ENCODE assay signal across 1 cellular context in the genomic region with DNA sequence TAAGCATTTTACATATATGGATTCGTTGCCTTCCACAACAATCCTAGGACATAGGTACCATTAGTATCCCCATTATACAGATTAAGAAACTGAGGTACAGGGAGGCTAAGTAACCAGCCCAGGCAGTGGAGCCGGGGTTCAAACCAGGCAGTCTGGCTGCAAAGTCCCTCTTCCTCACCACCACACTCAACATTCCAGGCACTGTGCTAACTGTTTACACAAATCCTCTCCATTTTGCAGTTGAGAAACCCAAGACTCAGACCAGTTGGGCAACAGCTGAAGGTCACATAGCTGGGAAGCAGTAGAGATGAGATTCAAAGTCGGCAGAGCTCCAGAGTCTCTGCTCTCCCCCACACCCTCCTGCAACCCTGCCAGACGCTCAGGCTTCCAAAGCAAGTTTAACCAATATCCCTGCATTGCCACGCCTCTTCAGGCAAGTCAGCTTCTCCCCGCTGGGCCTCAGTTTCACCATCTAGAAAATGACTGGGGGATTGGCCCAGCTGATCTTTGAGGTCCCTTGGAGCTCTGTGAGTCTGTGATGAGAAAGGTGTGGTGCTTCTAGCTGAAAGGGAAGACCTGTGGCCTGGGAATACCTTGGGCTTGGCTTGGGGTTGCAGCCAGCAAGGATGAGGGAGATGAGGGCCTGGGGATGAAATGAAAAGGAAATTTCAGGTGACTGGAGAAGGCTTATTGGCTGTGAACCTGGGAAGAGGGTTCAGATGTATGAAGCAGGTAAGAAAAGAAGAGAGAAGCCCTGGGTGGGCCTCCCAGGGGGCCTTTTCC.
TF ChIP-seq lines count a peak whose summit lies in the region.

No MANE protein-coding gene starts in this region.

TF ChIP-seq in HepG2, 621 proteins besides CTCF, POLR2A, EP300 and RAD21 (continued from another document and continues in another):
- TF ChIP-seq ZNF414 (CRISPR knock-in tag; IDR thresholded peaks at IDR 0.05), result no peak; the same call in 1 of the 2 replicates
- no peak for TF ChIP-seq ZNF770 (CRISPR knock-in tag; IDR thresholded peaks at IDR 0.05)
- TF ChIP-seq NCOA1 (CRISPR knock-in tag; IDR thresholded peaks at IDR 0.05), result no peak
- 0 out of 2 replicates have a peak, but pooled peaks have one; percentile 91 for TF ChIP-seq WIZ (CRISPR knock-in tag; IDR thresholded peaks at IDR 0.05)
- TF ChIP-seq NCOA2 (CRISPR knock-in tag; IDR thresholded peaks at IDR 0.05), result peak; percentile 97
- no peak for TF ChIP-seq ZNF296 (CRISPR knock-in tag; conservative IDR thresholded peaks at IDR 0.05)
- no peak for TF ChIP-seq IRF1 (CRISPR knock-in tag; IDR thresholded peaks at IDR 0.05; ENCODE audit: low read depth)
- TF ChIP-seq ZNF615 (CRISPR knock-in tag; IDR thresholded peaks at IDR 0.05; ENCODE audit: borderline replicate concordance), result peak; percentile 70; the same call in 1 of the 2 replicates
- TF ChIP-seq KLF16 (CRISPR knock-in tag; IDR thresholded peaks at IDR 0.05), result peak in 1 of 2 experiments; percentile 98; a peak in 2 of 4 replicates
- TF ChIP-seq BCL6 (CRISPR knock-in tag; IDR thresholded peaks at IDR 0.05), result peak; percentile 98
- peak; percentile 48; the same call in 1 of the 2 replicates for TF ChIP-seq KMT2B (CRISPR knock-in tag; IDR thresholded peaks at IDR 0.05)
- no peak for TF ChIP-seq NBN (conservative IDR thresholded peaks at IDR 0.05)
- TF ChIP-seq ATF6 (CRISPR knock-in tag; conservative IDR thresholded peaks at IDR 0.05), result no peak
- no peak for TF ChIP-seq GABPA (IDR thresholded peaks at IDR 0.05; ENCODE audit: low read depth, low read length)
- peak; percentile 53 for TF ChIP-seq GABPA (CRISPR knock-in tag; IDR thresholded peaks at IDR 0.05; ENCODE audit: low read depth)
- no peak for TF ChIP-seq ZNF326 (CRISPR knock-in tag; IDR thresholded peaks at IDR 0.05; ENCODE audit: borderline replicate concordance)
- no peak for TF ChIP-seq POLR2AphosphoS2 (IDR thresholded peaks at IDR 0.05; ENCODE audit: low read depth, low read length)
- TF ChIP-seq ETV5 (CRISPR knock-in tag; IDR thresholded peaks at IDR 0.05; ENCODE audit: borderline replicate concordance), result peak; percentile 92
- no peak for TF ChIP-seq ZNF501 (CRISPR knock-in tag; IDR thresholded peaks at IDR 0.05)
- no peak; the same call in 1 of the 2 replicates for TF ChIP-seq NCOA5 (CRISPR knock-in tag; IDR thresholded peaks at IDR 0.05)
- no peak for TF ChIP-seq ZNF562 (CRISPR knock-in tag; IDR thresholded peaks at IDR 0.05; ENCODE audit: borderline replicate concordance)
- no peak for TF ChIP-seq SMYD3 (CRISPR knock-in tag; IDR thresholded peaks at IDR 0.05)
- no peak for TF ChIP-seq ZNF776 (CRISPR knock-in tag; IDR thresholded peaks at IDR 0.05)
- 0 out of 2 replicates have a peak, but pooled peaks have one; percentile 33 for TF ChIP-seq DNMT1 (CRISPR knock-in tag; IDR thresholded peaks at IDR 0.05)
- peak; percentile 80 for TF ChIP-seq SP5 (CRISPR knock-in tag; IDR thresholded peaks at IDR 0.05; ENCODE audit: borderline replicate concordance, low read depth)
- peak; percentile 88; the same call in 1 of the 2 replicates for TF ChIP-seq KLF12 (CRISPR knock-in tag; IDR thresholded peaks at IDR 0.05; ENCODE audit: borderline replicate concordance)
- TF ChIP-seq, protein P1, sequence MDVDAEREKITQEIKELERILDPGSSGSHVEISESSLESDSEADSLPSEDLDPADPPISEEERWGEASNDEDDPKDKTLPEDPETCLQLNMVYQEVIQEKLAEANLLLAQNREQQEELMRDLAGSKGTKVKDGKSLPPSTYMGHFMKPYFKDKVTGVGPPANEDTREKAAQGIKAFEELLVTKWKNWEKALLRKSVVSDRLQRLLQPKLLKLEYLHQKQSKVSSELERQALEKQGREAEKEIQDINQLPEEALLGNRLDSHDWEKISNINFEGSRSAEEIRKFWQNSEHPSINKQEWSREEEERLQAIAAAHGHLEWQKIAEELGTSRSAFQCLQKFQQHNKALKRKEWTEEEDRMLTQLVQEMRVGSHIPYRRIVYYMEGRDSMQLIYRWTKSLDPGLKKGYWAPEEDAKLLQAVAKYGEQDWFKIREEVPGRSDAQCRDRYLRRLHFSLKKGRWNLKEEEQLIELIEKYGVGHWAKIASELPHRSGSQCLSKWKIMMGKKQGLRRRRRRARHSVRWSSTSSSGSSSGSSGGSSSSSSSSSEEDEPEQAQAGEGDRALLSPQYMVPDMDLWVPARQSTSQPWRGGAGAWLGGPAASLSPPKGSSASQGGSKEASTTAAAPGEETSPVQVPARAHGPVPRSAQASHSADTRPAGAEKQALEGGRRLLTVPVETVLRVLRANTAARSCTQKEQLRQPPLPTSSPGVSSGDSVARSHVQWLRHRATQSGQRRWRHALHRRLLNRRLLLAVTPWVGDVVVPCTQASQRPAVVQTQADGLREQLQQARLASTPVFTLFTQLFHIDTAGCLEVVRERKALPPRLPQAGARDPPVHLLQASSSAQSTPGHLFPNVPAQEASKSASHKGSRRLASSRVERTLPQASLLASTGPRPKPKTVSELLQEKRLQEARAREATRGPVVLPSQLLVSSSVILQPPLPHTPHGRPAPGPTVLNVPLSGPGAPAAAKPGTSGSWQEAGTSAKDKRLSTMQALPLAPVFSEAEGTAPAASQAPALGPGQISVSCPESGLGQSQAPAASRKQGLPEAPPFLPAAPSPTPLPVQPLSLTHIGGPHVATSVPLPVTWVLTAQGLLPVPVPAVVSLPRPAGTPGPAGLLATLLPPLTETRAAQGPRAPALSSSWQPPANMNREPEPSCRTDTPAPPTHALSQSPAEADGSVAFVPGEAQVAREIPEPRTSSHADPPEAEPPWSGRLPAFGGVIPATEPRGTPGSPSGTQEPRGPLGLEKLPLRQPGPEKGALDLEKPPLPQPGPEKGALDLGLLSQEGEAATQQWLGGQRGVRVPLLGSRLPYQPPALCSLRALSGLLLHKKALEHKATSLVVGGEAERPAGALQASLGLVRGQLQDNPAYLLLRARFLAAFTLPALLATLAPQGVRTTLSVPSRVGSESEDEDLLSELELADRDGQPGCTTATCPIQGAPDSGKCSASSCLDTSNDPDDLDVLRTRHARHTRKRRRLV (CRISPR knock-in tag; IDR thresholded peaks at IDR 0.05), result no peak; the same call in 1 of the 2 replicates
- no peak for TF ChIP-seq CEBPZ (IDR thresholded peaks at IDR 0.05; ENCODE audit: low read length)
- TF ChIP-seq PHF21A (CRISPR knock-in tag; IDR thresholded peaks at IDR 0.05), result peak; percentile 53
- peak; percentile 42; the same call in 1 of the 2 replicates for TF ChIP-seq TBX3 (IDR thresholded peaks at IDR 0.05; ENCODE audit: borderline replicate concordance)
- no peak for TF ChIP-seq CHCHD3 (CRISPR knock-in tag; IDR thresholded peaks at IDR 0.05)
- TF ChIP-seq FOXO4 (CRISPR knock-in tag; conservative IDR thresholded peaks at IDR 0.05), result no peak
- TF ChIP-seq ZNF816 (CRISPR knock-in tag; IDR thresholded peaks at IDR 0.05; ENCODE audit: borderline replicate concordance), result no peak; the same call in 1 of the 2 replicates
